14 cellular contexts compared by ENCODE assay signal in the genomic region with DNA sequence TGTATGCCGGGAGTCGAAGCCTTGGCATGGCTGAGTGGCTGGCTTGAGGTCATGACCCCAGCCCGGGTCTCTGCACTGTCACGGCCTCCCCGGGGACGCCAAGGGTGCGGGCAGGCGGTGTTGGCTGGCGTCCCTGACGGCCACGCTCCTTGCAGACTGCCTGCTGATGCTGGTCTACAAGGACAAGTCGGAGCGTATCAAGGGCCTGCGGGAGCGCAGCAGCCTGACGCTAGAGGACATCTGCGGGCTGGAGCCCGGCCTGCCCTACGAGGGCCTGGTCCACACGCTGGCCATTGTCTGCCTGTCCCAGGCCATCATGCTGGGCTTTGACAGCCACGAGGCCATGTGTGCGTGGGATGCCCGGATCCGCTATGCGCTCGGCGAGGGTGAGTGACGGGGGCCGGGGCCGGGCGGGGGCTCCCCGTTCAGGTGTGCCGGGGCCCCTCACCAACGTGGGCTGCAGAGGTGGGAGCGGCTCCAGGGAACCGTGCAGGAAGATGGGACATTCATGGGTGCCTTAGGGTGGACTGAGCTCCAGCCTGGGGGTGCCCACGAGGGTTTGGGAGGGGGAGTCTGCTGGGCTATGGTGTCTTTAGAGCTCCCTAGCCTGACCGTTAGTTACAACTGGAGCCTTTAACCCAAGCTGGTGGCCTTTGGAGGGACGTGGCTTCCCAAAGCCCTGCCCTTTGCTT. TPM values are rescaled to one million over a fixed set of nuclear protein-coding genes. Genes with fewer than 3 reads are reported as not detected.
"Had no signal": no experiment of that assay in that cellular context is flagged by ENCODE, and none has a peak within 500 bp of the region (broad histone marks: within the 10 kb centered on the region; RNA-seq: fewer than 3 reads in every experiment).

No MANE protein-coding gene starts in this region.

- H3K27ac ChIP-seq: ascending aorta, gastroesophageal sphincter, stomach, thoracic aorta, uterus had no signal

- H3K4me1 ChIP-seq: ascending aorta, gastroesophageal sphincter, uterus had no signal

- FAIRE-seq: colon had no signal

- DNase-seq: activated CD4-positive, alpha-beta memory T cell treated with anti-CD3 and anti-CD28 coated beads for 36 hours; activated CD8-positive, alpha-beta memory T cell treated with anti-CD3 and anti-CD28 coated beads, Interleukin-2, amount 50 U/mL, for 4 hours; hypothalamus; kidney glomerular epithelial cell; naive B cell; occipital lobe; stomach; T-helper 9 cell; uterus had no signal

- ATAC-seq: gastroesophageal sphincter had no signal

- H3K4me3 ChIP-seq: ascending aorta, gastroesophageal sphincter, lung, stomach, thoracic aorta, uterus had no signal

- H3K9me3 ChIP-seq: ascending aorta, gastroesophageal sphincter, stomach, thoracic aorta, uterus had no signal

- H3K36me3 ChIP-seq: ascending aorta, gastroesophageal sphincter, stomach, thoracic aorta, uterus had no signal

- H3K27me3 ChIP-seq: ascending aorta, uterus had no signal

RNA-seq across cellular contexts. Expression of a gene that starts 10.3 kb away (rescaled TPM):
- total RNA-seq: activated CD4-positive, alpha-beta memory T cell treated with anti-CD3 and anti-CD28 coated beads for 36 hours; occipital lobe had no signal

RNA-seq across cellular contexts. Expression of a gene that starts 31.6 kb away (rescaled TPM):
- total RNA-seq: activated CD4-positive, alpha-beta memory T cell treated with anti-CD3 and anti-CD28 coated beads for 36 hours; stomach had no signal
